Comparison of ENCODE assay signal across 8 cellular contexts in genomic region chr15:23857028-23857641, GRCh38.
A peak's percentile ranks its signal among the peaks of the same experiment; 100 is the strongest.
DNase-seq lines count a peak whose midpoint lies in the region; ATAC-seq, FAIRE-seq and TF ChIP-seq lines count a peak whose summit lies in the region.

No MANE protein-coding gene starts in this region.

- no peak for FAIRE-seq in HTR-8/SVneo (lab: Jason Lieb, UNC)

- no peak overlapping the region for H3K27ac Mint-ChIP-seq in endothelial cell (ENCODE audit: unreplicated experiment)

- TF ChIP-seq CTCF in endothelial cell (IDR thresholded peaks at IDR 0.05; ENCODE audit: unreplicated experiment), result peak; percentile 58

- intact Hi-C loops in posterior cingulate gyrus (cut with DNase I), result loop anchor here (2.0 kb wide), 1 partner anchor 214 kb away; no protein-coding TSS in a partner anchor

- no peak overlapping the region for H3K4me3 Mint-ChIP-seq in endothelial cell (ENCODE audit: unreplicated experiment)

- peak; percentile 7 for DNase-seq in NK-92 treated with Interleukin-12 subunit alpha and Interleukin-12 subunit beta, amount 100 ng/mL, for 24 hours (lab: John Stamatoyannopoulos, UW)
- DNase-seq in NK-92 (lab: John Stamatoyannopoulos, UW; ENCODE audit: unreplicated experiment), result no peak
- peak; percentile 80 for DNase-seq in NCI-H2227 (lab: John Stamatoyannopoulos, UW; ENCODE audit: unreplicated experiment)
- DNase-seq in endothelial cell (ENCODE audit: low spot score), result peak; percentile 60
- peak in 7 of 10 donors; percentile 33 to 86 (median 59) for DNase-seq in posterior cingulate gyrus
- no peak for DNase-seq in HTR-8/SVneo (ENCODE audit: insufficient read length, low spot score)
- DNase-seq in stimulated activated CD4-positive, alpha-beta T cell treated with anti-CD3 and anti-CD28 coated beads, Interleukin-4, amount 100 ng/mL, for 1 hour, result no peak

- no peaks in the 10 kb centered on the region for H3K4me1 Mint-ChIP-seq in endothelial cell (ENCODE audit: unreplicated experiment)

- H3K9me3 Mint-ChIP-seq in endothelial cell (ENCODE audit: unreplicated experiment), result peaks cover 7% of the 10 kb centered on the region

- H3K27me3 Mint-ChIP-seq in endothelial cell (ENCODE audit: unreplicated experiment), result peaks cover 2% of the 10 kb centered on the region

- no peak for ATAC-seq in HG03045 (IDR thresholded peaks at IDR 0.05; ENCODE audit: unreplicated experiment)

- no peaks in the 10 kb centered on the region for H3K36me3 Mint-ChIP-seq in endothelial cell (ENCODE audit: low read depth, unreplicated experiment)

Comparison
In these comparisons a context has a peak if more than half of its experiments do, and no peak if none do; other contexts are left out.
1. DNase-seq: peak in NK-92 treated with Interleukin-12 subunit alpha and Interleukin-12 subunit beta, amount 100 ng/mL, for 24 hours (single experiment), NCI-H2227 (single experiment), endothelial cell (single experiment) and posterior cingulate gyrus (7 of 10); none in NK-92 (single experiment), HTR-8/SVneo (single experiment) and stimulated activated CD4-positive, alpha-beta T cell treated with anti-CD3 and anti-CD28 coated beads, Interleukin-4, amount 100 ng/mL, for 1 hour (single experiment).